In the genomic region with DNA sequence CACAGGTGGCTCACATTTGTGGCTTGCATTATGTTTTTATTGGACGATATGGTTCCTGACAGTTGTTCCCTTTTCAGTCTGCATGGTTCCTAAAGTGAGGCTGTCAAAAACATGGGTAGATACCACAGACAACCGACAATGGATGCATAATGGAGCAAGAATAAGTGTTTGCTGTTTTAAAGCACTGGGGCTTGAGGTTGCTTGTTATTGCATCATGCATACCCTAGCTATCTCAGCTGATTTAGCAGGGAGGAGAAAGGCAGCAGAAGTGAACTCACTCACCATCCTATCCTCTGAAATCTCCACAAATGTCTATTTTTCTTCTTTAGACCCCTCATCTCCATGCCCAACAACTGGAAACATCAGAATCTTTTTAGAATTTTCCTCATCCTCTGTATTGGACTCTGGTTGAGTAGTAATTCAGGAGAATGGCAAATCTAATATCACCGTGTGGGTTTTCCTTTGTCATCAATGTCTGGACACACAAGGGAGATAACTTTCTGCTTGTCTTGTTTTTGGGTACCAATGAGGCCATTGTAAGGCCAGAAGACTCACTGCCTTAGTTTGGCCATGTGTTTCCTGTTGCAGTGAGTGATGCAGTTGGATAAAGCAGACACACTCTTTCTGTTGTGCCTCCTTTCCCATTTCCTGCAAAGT, we compare ENCODE assay signal across 17 cellular contexts. TPM values are rescaled to one million over a fixed set of nuclear protein-coding genes. Genes with fewer than 3 reads are reported as not detected.
DNase-seq lines count a peak whose midpoint lies in the region; ATAC-seq and TF ChIP-seq lines count a peak whose summit lies in the region.
"Had no signal": no experiment of that assay in that cellular context is flagged by ENCODE, and none has a peak within 500 bp of the region (broad histone marks: within the 10 kb centered on the region; RNA-seq: fewer than 3 reads in every experiment).

No MANE protein-coding gene starts in this region.

- intact Hi-C loops in esophagus muscularis mucosa (cut with DNase I) = no loop called here

- H3K9me3 ChIP-seq in DND-41 (ENCODE audit: insufficient read depth, low read length, severe bottlenecking) (no peaks in the 10 kb centered on the region), esophagus muscularis mucosa (no peaks in the 10 kb centered on the region)
- H3K9me3 ChIP-seq: SK-N-SH, upper lobe of left lung had no signal

- 0 out of 2 replicates have a peak overlapping the region, but pooled peaks have one; percentile 5 for H3K4me2 ChIP-seq in DND-41 (ENCODE audit: insufficient read depth, low read length)
- H3K4me2 ChIP-seq: SK-N-SH had no signal

- no peak overlapping the region for H3K4me3 ChIP-seq in DND-41 (ENCODE audit: low read depth in 1 of 2, low read length in 2 of 2)
- no peak overlapping the region for H3K4me3 ChIP-seq in esophagus muscularis mucosa
- H3K4me3 ChIP-seq: upper lobe of left lung had no signal

- H3K9ac ChIP-seq in DND-41 (ENCODE audit: low read depth, low read length) = no peak overlapping the region; the same call in 1 of the 2 replicates
- H3K9ac ChIP-seq: SK-N-SH had no signal

- H4K20me1 ChIP-seq in DND-41 (ENCODE audit: insufficient read depth, low read length) = no peaks in the 10 kb centered on the region

- WGBS in esophagus muscularis mucosa = 75% methylated on average over 3 of the region's 3 CpGs

- DNase-seq in DND-41 (peak; percentile 41), KBM-7 (peak; percentile 75), SIG-M5 treated with dmso at 0.1 percent for 504 hours (lab: John Stamatoyannopoulos, UW; ENCODE audit: unreplicated experiment) (peak; percentile 96), fibroblast of the conjunctiva (ENCODE audit: low read depth) (peak; percentile 30), RKO (ENCODE audit: low spot score) (no peak), esophagus muscularis mucosa (ENCODE audit: extremely low spot score) (no peak), NCI-H524 treated with DMSO at 0.1 percent for 48 hours (lab: John Stamatoyannopoulos, UW) (no peak)
- DNase-seq: activated CD8-positive, alpha-beta memory T cell treated with anti-CD3 and anti-CD28 coated beads, Interleukin-2, amount 50 U/mL, for 48 hours; CD4-positive, CD25-positive, alpha-beta regulatory T cell; left ventricle myocardium superior; naive thymus-derived CD8-positive, alpha-beta T cell; NCI-H187; SK-N-SH; stimulated activated CD4-positive, alpha-beta T cell treated with anti-CD3 and anti-CD28 coated beads, Interleukin-2, amount 100 ng/mL, for 24 hours; upper lobe of left lung had no signal

- H3K27ac ChIP-seq in DND-41 (ENCODE audit: low read length) = peak overlapping the region; percentile 69; the same call in 1 of the 2 replicates
- H3K27ac ChIP-seq in esophagus muscularis mucosa (replicated peaks in 1 of 4) = no peak overlapping the region
- H3K27ac ChIP-seq: epithelial cell of prostate, upper lobe of left lung had no signal

- peaks cover 35% of the 10 kb centered on the region for H3K4me1 ChIP-seq in DND-41 (ENCODE audit: insufficient read depth, low read length)
- no peaks in the 10 kb centered on the region for H3K4me1 ChIP-seq in esophagus muscularis mucosa

- in situ Hi-C loops in KBM-7 (cut with MboI; ENCODE audit: low pct_unique_long_range_greater_than_20kb, low sequenced_read_pairs) = no loop called here

- ATAC-seq in DND-41 (ENCODE audit: insufficient read depth, low read depth) = peak; percentile 76
- ATAC-seq: activated CD4-positive, CD25-positive, alpha-beta regulatory T cell treated with anti-CD3 and anti-CD28 coated beads, Interleukin-2, amount 50 U/mL, for 24 hours; left ventricle myocardium superior; naive thymus-derived CD8-positive, alpha-beta T cell had no signal

- H3K36me3 ChIP-seq in DND-41 (ENCODE audit: insufficient read depth, low read length) (no peaks in the 10 kb centered on the region), esophagus muscularis mucosa (no peaks in the 10 kb centered on the region)
- H3K36me3 ChIP-seq: upper lobe of left lung had no signal

- H3K27me3 ChIP-seq in DND-41 (ENCODE audit: insufficient read depth, low read length, poor library complexity) (no peaks in the 10 kb centered on the region), esophagus muscularis mucosa (peaks cover 0 to 4% (median 0%) of the 10 kb centered on the region in 4 donors)
- H3K27me3 ChIP-seq: upper lobe of left lung had no signal

- H2AFZ ChIP-seq in DND-41 (ENCODE audit: low read depth, low read length) = peak overlapping the region; percentile 57

- TF ChIP-seq EP300 in esophagus muscularis mucosa (IDR thresholded peaks at IDR 0.05) = no peak

- no peaks in the 10 kb centered on the region for H3K79me2 ChIP-seq in DND-41 (ENCODE audit: insufficient read depth, low read length)

- no peak for TF ChIP-seq POLR2A in esophagus muscularis mucosa (IDR thresholded peaks at IDR 0.05; ENCODE audit: low read depth)

- TF ChIP-seq CTCF in DND-41 (IDR thresholded peaks at IDR 0.05; ENCODE audit: borderline replicate concordance, extremely low read depth, low read length, poor library complexity, severe bottlenecking) = no peak
- TF ChIP-seq CTCF in esophagus muscularis mucosa (IDR thresholded peaks at IDR 0.05) = no peak

RNA-seq across cellular contexts. Expression of gene FBXO48, which starts 46.7 kb away (rescaled TPM):
- total RNA-seq in esophagus muscularis mucosa = under 1 TPM; 0.33 to 0.83 (median 0.59) TPM

RNA-seq across cellular contexts. Expression of gene APLF, which starts 47.0 kb away (rescaled TPM):
- 10 to 100 TPM in 3 of 4 donors, 1 to 10 TPM in 1; 7.6 to 12.1 (median 10.9) TPM for total RNA-seq in esophagus muscularis mucosa

RNA-seq across cellular contexts. Expression of gene PLEK, which starts 55.3 kb away (rescaled TPM):
- 10 to 100 TPM in 1 of 4 donors, 1 to 10 TPM in 3; 3.1 to 23.4 (median 6.0) TPM for total RNA-seq in esophagus muscularis mucosa

Comparison
In these comparisons a context has a peak if more than half of its experiments do, and no peak if none do; other contexts are left out.
1. DNase-seq: peak in DND-41 (single experiment), KBM-7 (single experiment), SIG-M5 treated with dmso at 0.1 percent for 504 hours (single experiment) and fibroblast of the conjunctiva (single experiment); none in RKO (single experiment), esophagus muscularis mucosa (single experiment) and NCI-H524 treated with DMSO at 0.1 percent for 48 hours (single experiment).